1 cellular context compared by ENCODE assay signal in the genomic region with DNA sequence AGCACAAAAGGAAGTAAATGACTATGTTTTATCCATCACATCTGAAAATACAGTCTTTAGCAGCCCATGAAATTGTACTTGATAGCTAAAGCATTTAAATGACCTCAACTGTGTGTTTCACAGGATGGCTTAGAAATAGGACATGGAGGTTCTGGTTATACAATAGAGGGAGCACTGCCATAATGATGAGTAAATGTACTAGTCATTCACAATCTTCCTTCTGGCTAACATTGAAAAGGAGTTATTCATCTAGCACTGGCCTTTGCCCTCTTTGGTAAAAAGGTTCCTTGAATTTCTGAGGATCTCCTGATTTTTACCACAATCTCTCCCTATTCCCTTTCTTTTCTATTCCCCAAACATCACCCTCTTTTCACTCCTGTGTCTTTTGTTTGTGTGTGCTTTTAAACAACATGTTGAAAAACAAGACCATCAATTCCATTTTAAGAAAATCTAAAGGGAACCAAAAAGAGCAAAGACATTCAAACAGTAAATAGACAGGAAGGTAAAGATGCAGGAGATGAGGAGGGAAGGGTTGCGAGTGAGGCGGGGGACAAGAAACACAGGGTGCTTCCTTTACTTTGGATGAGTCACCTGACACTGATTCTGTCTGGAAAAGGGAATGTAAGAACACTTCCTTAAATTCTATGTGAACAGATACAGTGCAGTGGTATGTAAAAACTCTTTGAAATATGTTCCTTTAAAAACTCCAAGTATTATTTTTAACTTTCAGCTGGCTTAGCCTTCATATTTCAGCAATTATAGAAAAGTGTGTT.
TF ChIP-seq lines count a peak whose summit lies in the region.

No MANE protein-coding gene starts in this region.

TF ChIP-seq in SK-N-SH treated with all-trans-retinoic acid at 6 μM for 48 hours, 23 proteins besides CTCF, POLR2A, EP300 and RAD21 (continued from another document):
- TF ChIP-seq, protein P1, sequence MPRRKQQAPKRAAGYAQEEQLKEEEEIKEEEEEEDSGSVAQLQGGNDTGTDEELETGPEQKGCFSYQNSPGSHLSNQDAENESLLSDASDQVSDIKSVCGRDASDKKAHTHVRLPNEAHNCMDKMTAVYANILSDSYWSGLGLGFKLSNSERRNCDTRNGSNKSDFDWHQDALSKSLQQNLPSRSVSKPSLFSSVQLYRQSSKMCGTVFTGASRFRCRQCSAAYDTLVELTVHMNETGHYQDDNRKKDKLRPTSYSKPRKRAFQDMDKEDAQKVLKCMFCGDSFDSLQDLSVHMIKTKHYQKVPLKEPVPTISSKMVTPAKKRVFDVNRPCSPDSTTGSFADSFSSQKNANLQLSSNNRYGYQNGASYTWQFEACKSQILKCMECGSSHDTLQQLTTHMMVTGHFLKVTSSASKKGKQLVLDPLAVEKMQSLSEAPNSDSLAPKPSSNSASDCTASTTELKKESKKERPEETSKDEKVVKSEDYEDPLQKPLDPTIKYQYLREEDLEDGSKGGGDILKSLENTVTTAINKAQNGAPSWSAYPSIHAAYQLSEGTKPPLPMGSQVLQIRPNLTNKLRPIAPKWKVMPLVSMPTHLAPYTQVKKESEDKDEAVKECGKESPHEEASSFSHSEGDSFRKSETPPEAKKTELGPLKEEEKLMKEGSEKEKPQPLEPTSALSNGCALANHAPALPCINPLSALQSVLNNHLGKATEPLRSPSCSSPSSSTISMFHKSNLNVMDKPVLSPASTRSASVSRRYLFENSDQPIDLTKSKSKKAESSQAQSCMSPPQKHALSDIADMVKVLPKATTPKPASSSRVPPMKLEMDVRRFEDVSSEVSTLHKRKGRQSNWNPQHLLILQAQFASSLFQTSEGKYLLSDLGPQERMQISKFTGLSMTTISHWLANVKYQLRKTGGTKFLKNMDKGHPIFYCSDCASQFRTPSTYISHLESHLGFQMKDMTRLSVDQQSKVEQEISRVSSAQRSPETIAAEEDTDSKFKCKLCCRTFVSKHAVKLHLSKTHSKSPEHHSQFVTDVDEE (CRISPR knock-in tag; IDR thresholded peaks at IDR 0.05): no peak
- no peak for TF ChIP-seq ESRRG (CRISPR knock-in tag; IDR thresholded peaks at IDR 0.05)
- TF ChIP-seq, protein P2, sequence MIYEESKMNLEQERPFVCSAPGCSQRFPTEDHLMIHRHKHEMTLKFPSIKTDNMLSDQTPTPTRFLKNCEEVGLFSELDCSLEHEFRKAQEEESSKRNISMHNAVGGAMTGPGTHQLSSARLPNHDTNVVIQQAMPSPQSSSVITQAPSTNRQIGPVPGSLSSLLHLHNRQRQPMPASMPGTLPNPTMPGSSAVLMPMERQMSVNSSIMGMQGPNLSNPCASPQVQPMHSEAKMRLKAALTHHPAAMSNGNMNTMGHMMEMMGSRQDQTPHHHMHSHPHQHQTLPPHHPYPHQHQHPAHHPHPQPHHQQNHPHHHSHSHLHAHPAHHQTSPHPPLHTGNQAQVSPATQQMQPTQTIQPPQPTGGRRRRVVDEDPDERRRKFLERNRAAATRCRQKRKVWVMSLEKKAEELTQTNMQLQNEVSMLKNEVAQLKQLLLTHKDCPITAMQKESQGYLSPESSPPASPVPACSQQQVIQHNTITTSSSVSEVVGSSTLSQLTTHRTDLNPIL (CRISPR knock-in tag; IDR thresholded peaks at IDR 0.05; ENCODE audit: low read depth): no peak
- TF ChIP-seq ZNF565 (CRISPR knock-in tag; conservative IDR thresholded peaks at IDR 0.05; ENCODE audit: low read depth): no peak
- no peak for TF ChIP-seq ZNF70 (CRISPR knock-in tag; IDR thresholded peaks at IDR 0.05)
- no peak for TF ChIP-seq BACH2 (CRISPR knock-in tag; IDR thresholded peaks at IDR 0.05; ENCODE audit: borderline replicate concordance)
- no peak for TF ChIP-seq CSDC2 (CRISPR knock-in tag; IDR thresholded peaks at IDR 0.05)
